ENCODE assay signal across 8 cellular contexts in the genomic region with DNA sequence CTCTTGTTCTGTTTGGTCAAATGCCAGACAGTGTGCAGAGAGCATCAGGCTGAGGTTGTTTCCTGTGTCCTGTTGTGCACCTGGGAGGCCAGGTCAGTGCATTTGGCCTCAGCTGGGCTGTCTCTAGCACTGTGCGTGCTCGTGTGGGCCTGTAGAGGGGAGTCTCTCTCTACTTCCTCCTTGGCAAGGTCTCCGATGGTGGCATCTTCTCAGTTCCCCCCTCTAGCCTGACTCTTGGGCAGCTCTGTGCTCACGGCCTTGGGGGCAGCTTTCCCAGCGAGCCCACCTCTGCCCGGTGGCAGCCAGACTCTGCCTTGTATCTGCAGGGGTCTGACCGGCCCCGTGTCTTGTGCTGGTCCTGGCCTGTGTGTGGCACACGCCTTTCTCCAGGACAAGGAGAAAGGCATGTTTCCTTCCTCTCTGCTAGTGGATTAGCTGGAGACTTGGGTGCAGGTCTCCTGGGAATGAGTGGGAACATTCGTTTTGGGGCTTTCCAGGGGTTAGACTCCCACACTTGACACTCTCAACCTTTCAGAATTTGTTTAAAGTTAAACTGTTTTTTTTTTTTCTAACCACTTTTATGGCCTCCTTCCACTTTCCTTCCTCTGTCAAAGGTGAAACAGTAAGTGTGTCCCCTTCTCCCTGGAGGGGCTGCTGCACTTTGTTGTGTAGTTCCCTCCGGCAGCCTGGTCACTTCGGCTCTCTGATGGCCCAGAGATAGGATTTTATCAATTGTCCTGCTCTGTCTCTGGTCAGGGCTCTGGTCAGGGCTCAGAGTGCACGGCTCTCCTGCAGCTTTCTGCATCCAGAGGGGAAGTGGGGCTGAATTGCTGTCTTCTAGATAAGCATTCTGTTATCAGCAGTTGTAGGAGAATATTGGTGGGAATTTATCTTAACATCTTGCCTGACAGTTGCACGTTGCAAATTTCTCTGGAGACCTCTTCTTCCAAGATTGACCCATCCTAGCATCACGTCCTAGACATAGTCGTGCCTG.
DNase-seq lines count a peak whose midpoint lies in the region; ATAC-seq and TF ChIP-seq lines count a peak whose summit lies in the region.

No MANE protein-coding gene starts in this region.

- no peaks in the 10 kb centered on the region for H3K27me3 Mint-ChIP-seq in chondrocyte (ENCODE audit: low read depth)
- H3K27me3 Mint-ChIP-seq in neural progenitor cell (ENCODE audit: insufficient read depth, low read depth) = peaks cover 2% of the 10 kb centered on the region
- peaks cover 8% of the 10 kb centered on the region for H3K27me3 Mint-ChIP-seq in endothelial cell (ENCODE audit: unreplicated experiment)

- H3K27ac Mint-ChIP-seq in chondrocyte (ENCODE audit: unreplicated experiment) (peak overlapping the region; percentile 72), neural progenitor cell (peak overlapping the region; percentile 80), endothelial cell (ENCODE audit: unreplicated experiment) (no peak overlapping the region)

- in situ Hi-C loops in GM13976 (cut with MboI; ENCODE audit: low sequenced_read_pairs, unreplicated experiment) = no loop called here

- no peaks in the 10 kb centered on the region for H3K9me3 Mint-ChIP-seq in chondrocyte (ENCODE audit: low read depth)
- H3K9me3 Mint-ChIP-seq in neural progenitor cell = no peaks in the 10 kb centered on the region
- no peaks in the 10 kb centered on the region for H3K9me3 Mint-ChIP-seq in endothelial cell (ENCODE audit: unreplicated experiment)

- no peaks in the 10 kb centered on the region for H3K27me3 ChIP-seq in neural progenitor cell

- H3K79me2 ChIP-seq in neural progenitor cell (ENCODE audit: low read depth) = peaks cover 99% of the 10 kb centered on the region

- peak; percentile 55 for TF ChIP-seq CTCF in GM13976 (IDR thresholded peaks at IDR 0.05; ENCODE audit: borderline replicate concordance, control extremely low read depth, extremely low read depth, insufficient read depth, missing control alignments)
- TF ChIP-seq CTCF in chondrocyte (IDR thresholded peaks at IDR 0.05) = peak; percentile 31
- TF ChIP-seq CTCF in neural progenitor cell (IDR thresholded peaks at IDR 0.05) = peak; percentile 7
- TF ChIP-seq CTCF in endothelial cell (IDR thresholded peaks at IDR 0.05; ENCODE audit: unreplicated experiment) = no peak

- H3K27ac ChIP-seq in neural progenitor cell = no peak overlapping the region

- H3K4me1 ChIP-seq in neural progenitor cell = peaks cover 14% of the 10 kb centered on the region

- H3K36me3 Mint-ChIP-seq in chondrocyte (ENCODE audit: low read depth) (peaks cover 3% of the 10 kb centered on the region), neural progenitor cell (peaks cover 21% of the 10 kb centered on the region), endothelial cell (ENCODE audit: low read depth, unreplicated experiment) (peaks cover 7% of the 10 kb centered on the region)

- no peak overlapping the region for H3K9ac ChIP-seq in neural progenitor cell

- H3F3A ChIP-seq in neural progenitor cell (ENCODE audit: low read depth) = peaks cover 7% of the 10 kb centered on the region

- H4K20me1 ChIP-seq in neural progenitor cell (ENCODE audit: low read depth) = peaks cover 79% of the 10 kb centered on the region

- H2AFZ ChIP-seq in neural progenitor cell (replicated peaks) = no peak overlapping the region

- H3K9me3 ChIP-seq in neural progenitor cell (ENCODE audit: low read depth) = no peaks in the 10 kb centered on the region

- peak; percentile 76 for DNase-seq in GM13976 (ENCODE audit: low spot score)
- DNase-seq in KG1 (lab: John Stamatoyannopoulos, UW) = peak; percentile 42
- DNase-seq in chondrocyte (ENCODE audit: low spot score) = no peak
- DNase-seq in neural progenitor cell (ENCODE audit: low spot score) = no peak
- no peak for DNase-seq in DMS53 (lab: John Stamatoyannopoulos, UW)
- no peak for DNase-seq in NCI-H2107 (lab: John Stamatoyannopoulos, UW)
- DNase-seq in endothelial cell (ENCODE audit: low spot score) = no peak

- H3K4me3 Mint-ChIP-seq in chondrocyte (ENCODE audit: unreplicated experiment) = no peak overlapping the region
- H3K4me3 Mint-ChIP-seq in neural progenitor cell = no peak overlapping the region
- no peak overlapping the region for H3K4me3 Mint-ChIP-seq in endothelial cell (ENCODE audit: unreplicated experiment)

- no peak overlapping the region for H3K4me3 ChIP-seq in neural progenitor cell

- peaks cover 4% of the 10 kb centered on the region for H3K36me3 ChIP-seq in neural progenitor cell

- H3K4me1 Mint-ChIP-seq in chondrocyte (ENCODE audit: low read depth) (peaks cover 50% of the 10 kb centered on the region), neural progenitor cell (peaks cover 50% of the 10 kb centered on the region), endothelial cell (ENCODE audit: unreplicated experiment) (peaks cover 39% of the 10 kb centered on the region)

- no peak overlapping the region for H3K4me2 ChIP-seq in neural progenitor cell

- peak; percentile 74 for ATAC-seq in GM21619 (IDR thresholded peaks at IDR 0.05; ENCODE audit: unreplicated experiment)

Comparison
In these comparisons a context has a peak if more than half of its experiments do, and no peak if none do; other contexts are left out.
1. DNase-seq: peak in GM13976 (single experiment) and KG1 (single experiment); none in chondrocyte (single experiment), neural progenitor cell (single experiment), DMS53 (single experiment), NCI-H2107 (single experiment) and endothelial cell (single experiment).